In genomic region chr15:50876260-50876988, GRCh38 we compare ENCODE assay signal across 8 cellular contexts. TPM values are rescaled to one million over a fixed set of nuclear protein-coding genes. Genes with fewer than 3 reads are reported as not detected.
DNase-seq lines count a peak whose midpoint lies in the region; ATAC-seq and TF ChIP-seq lines count a peak whose summit lies in the region.

No MANE protein-coding gene starts in this region.

- peak overlapping the region; percentile 48 for H3K9ac ChIP-seq in DND-41 (ENCODE audit: low read depth, low read length)

- H3K27me3 ChIP-seq in DND-41 (ENCODE audit: insufficient read depth, low read length, poor library complexity), result no peaks in the 10 kb centered on the region
- peaks cover 12% of the 10 kb centered on the region for H3K27me3 ChIP-seq in SJSA1 (replicated peaks)
- H3K27me3 ChIP-seq in esophagus muscularis mucosa, result no peaks in the 10 kb centered on the region
- no peaks in the 10 kb centered on the region for H3K27me3 ChIP-seq in prostate gland (replicated peaks; ENCODE audit: insufficient read depth)

- DNase-seq in DND-41 (no peak), SJSA1 (ENCODE audit: low read depth in 1 of 2, low spot score in 2 of 2) (no peak), esophagus muscularis mucosa (ENCODE audit: extremely low spot score) (no peak), prostate gland (ENCODE audit: low spot score) (no peak), HuH-7.5 (ENCODE audit: low spot score) (no peak), GM20000 (ENCODE audit: low spot score) (no peak)

- intact Hi-C loops in esophagus muscularis mucosa (cut with DNase I) (loop anchor here (2.0 to 5.0 kb wide), 2 partner anchors 109 to 202 kb away; partner anchors contain the start of gene SPPL2A), prostate gland (cut with DNase I) (loop anchor here (2.0 to 5.0 kb wide), 2 partner anchors 109 to 202 kb away; partner anchors contain the start of gene SPPL2A)

- H3K79me2 ChIP-seq in DND-41 (ENCODE audit: insufficient read depth, low read length), result no peaks in the 10 kb centered on the region

- no peaks in the 10 kb centered on the region for H3K9me3 ChIP-seq in DND-41 (ENCODE audit: insufficient read depth, low read length, severe bottlenecking)
- H3K9me3 ChIP-seq in SJSA1 (replicated peaks), result 0 out of 2 replicates have a peak, but pooled peaks cover 2% of the 10 kb centered on the region
- no peaks in the 10 kb centered on the region for H3K9me3 ChIP-seq in esophagus muscularis mucosa
- no peaks in the 10 kb centered on the region for H3K9me3 ChIP-seq in prostate gland

- TF ChIP-seq CTCF in DND-41 (IDR thresholded peaks at IDR 0.05; ENCODE audit: borderline replicate concordance, extremely low read depth, low read length, poor library complexity, severe bottlenecking) (no peak), esophagus muscularis mucosa (IDR thresholded peaks at IDR 0.05) (no peak), prostate gland (IDR thresholded peaks at IDR 0.05) (no peak), GM20000 (IDR thresholded peaks at IDR 0.05; ENCODE audit: extremely low read depth, missing control alignments) (no peak)

- TF ChIP-seq POLR2A in esophagus muscularis mucosa (IDR thresholded peaks at IDR 0.05; ENCODE audit: low read depth), result no peak
- no peak for TF ChIP-seq POLR2A in prostate gland (IDR thresholded peaks at IDR 0.05)

- H3K36me3 ChIP-seq in DND-41 (ENCODE audit: insufficient read depth, low read length), result no peaks in the 10 kb centered on the region
- H3K36me3 ChIP-seq in SJSA1, result no peaks in the 10 kb centered on the region
- H3K36me3 ChIP-seq in esophagus muscularis mucosa, result no peaks in the 10 kb centered on the region
- no peaks in the 10 kb centered on the region for H3K36me3 ChIP-seq in prostate gland

- TF ChIP-seq EP300 in esophagus muscularis mucosa (IDR thresholded peaks at IDR 0.05), result no peak

- H3K27ac ChIP-seq in DND-41 (ENCODE audit: low read length), result peak overlapping the region; percentile 78
- peak overlapping the region; percentile 38 for H3K27ac ChIP-seq in SJSA1
- peak overlapping the region in 2 of 4 donors; percentile 44 to 46 for H3K27ac ChIP-seq in esophagus muscularis mucosa (replicated peaks in 1 of 4)
- no peak overlapping the region for H3K27ac ChIP-seq in prostate gland

- H3K4me3 ChIP-seq in DND-41 (ENCODE audit: low read depth in 1 of 2, low read length in 2 of 2) (peak overlapping the region in 1 of 2 experiments; percentile 58; a peak in 2 of 4 replicates), SJSA1 (peak overlapping the region; percentile 16), esophagus muscularis mucosa (peak overlapping the region; percentile 42 to 53 (median 46)), prostate gland (peak overlapping the region; percentile 6 to 21)

- 74% methylated on average over 18 of the region's 19 CpGs for WGBS in esophagus muscularis mucosa
- 69% methylated on average over 19 of the region's 19 CpGs for WGBS in prostate gland

- ATAC-seq in DND-41 (ENCODE audit: insufficient read depth, low read depth) (no peak), GM21576 (IDR thresholded peaks at IDR 0.05; ENCODE audit: unreplicated experiment) (no peak), HG03378 (IDR thresholded peaks at IDR 0.05; ENCODE audit: unreplicated experiment) (no peak)

- peak overlapping the region; percentile 86 for H2AFZ ChIP-seq in DND-41 (ENCODE audit: low read depth, low read length)

- H4K20me1 ChIP-seq in DND-41 (ENCODE audit: insufficient read depth, low read length), result no peaks in the 10 kb centered on the region

- peak overlapping the region; percentile 63 for H3K4me2 ChIP-seq in DND-41 (ENCODE audit: insufficient read depth, low read length)

- H3K4me1 ChIP-seq in DND-41 (ENCODE audit: insufficient read depth, low read length) (peaks cover 46% of the 10 kb centered on the region), SJSA1 (replicated peaks) (peaks cover 22% of the 10 kb centered on the region), esophagus muscularis mucosa (peaks cover 2 to 14% (median 11%) of the 10 kb centered on the region in 4 donors), prostate gland (replicated peaks) (no peaks in the 10 kb centered on the region)

RNA-seq across cellular contexts. Expression of gene AP4E1, which starts 32.1 kb away (rescaled TPM):
- 17.9 and 20.3 TPM in 2 replicates for total RNA-seq in SJSA1 (2014; rRNA removed; shearing (Covaris generic))
- total RNA-seq in esophagus muscularis mucosa, result 10 to 100 TPM in 2 of 4 donors, 1 to 10 TPM in 2; 9.9 to 13.2 (median 10.6) TPM
- 1 to 10 TPM; 6.1 to 9.2 TPM for total RNA-seq in prostate gland

Comparison
In these comparisons a context has a peak if more than half of its experiments do, and no peak if none do; other contexts are left out.
1. H3K27ac ChIP-seq: peak in DND-41 (single experiment) and SJSA1 (single experiment); none in prostate gland (0 of 2).